18 cellular contexts compared by ENCODE assay signal in the genomic region with DNA sequence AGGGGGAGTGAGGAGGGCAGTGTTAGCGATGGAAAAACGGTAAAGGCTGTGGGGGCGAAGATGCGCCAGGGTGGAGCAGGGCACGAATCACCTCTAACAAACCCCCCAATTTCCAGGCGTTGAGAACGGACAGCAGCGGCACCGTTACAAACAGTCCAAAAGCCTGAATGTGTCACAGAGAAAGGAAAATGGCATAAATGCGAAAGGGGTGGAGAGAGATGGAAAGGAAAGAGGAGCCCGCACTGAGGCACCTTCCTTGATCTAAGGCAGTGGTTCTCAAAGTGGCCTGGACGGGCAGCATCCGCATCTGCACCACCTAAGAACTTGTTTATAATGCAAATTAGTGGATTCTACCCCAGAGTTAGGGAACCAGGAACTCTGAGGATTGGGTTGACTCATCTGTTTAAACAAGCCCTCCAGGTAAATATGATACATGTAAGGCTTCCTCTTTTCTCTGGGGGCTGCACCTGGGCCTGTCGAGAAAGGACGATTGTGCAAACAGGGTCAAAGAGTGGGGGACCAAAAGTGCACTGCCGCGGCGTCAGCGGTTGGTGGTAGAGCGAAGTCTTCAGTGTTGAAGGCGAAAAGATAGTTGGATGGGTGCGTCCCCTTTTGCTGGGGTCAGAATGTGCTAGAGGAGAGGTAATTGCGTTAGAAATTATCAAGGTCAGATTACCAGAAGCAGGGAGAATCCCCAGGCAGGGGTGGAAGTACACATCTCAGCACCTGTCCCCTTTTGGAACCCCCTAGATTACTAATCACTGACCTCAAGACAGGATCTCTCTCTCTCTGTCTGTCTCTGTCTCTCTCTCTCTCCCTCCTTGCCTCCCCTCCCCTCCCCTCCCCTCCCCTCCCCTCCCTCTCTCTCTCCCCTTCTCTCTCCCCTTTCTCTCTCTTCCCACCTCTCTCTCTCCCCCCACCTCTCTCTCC. TPM values are rescaled to one million over a fixed set of nuclear protein-coding genes. Genes with fewer than 3 reads are reported as not detected.
DNase-seq lines count a peak whose midpoint lies in the region; ATAC-seq, FAIRE-seq and TF ChIP-seq lines count a peak whose summit lies in the region.
"Had no signal": no experiment of that assay in that cellular context is flagged by ENCODE, and none has a peak within 500 bp of the region (broad histone marks: within the 10 kb centered on the region; RNA-seq: fewer than 3 reads in every experiment).

No MANE protein-coding gene starts in this region.

- H3K4me3 ChIP-seq in endodermal cell (ENCODE audit: low read length): peak overlapping the region; percentile 81
- peak overlapping the region; percentile 64 for H3K4me3 ChIP-seq in neural progenitor cell

- H3K4me3 Mint-ChIP-seq in endodermal cell (peak overlapping the region; percentile 61), neural progenitor cell (peak overlapping the region; percentile 92)
- H3K4me3 Mint-ChIP-seq: CD8-positive, alpha-beta T cell had no signal

- no peaks in the 10 kb centered on the region for H3K79me2 ChIP-seq in neural progenitor cell (ENCODE audit: low read depth)

- peak overlapping the region; percentile 84 for H2AFZ ChIP-seq in neural progenitor cell (replicated peaks)

- TF ChIP-seq CTCF in endodermal cell (conservative IDR thresholded peaks at IDR 0.05): no peak
- TF ChIP-seq CTCF in neural progenitor cell (IDR thresholded peaks at IDR 0.05): no peak
- no peak for TF ChIP-seq CTCF in D721Med (IDR thresholded peaks at IDR 0.05; ENCODE audit: insufficient read depth, missing control alignments)

- H3K27ac Mint-ChIP-seq in endodermal cell (no peak overlapping the region), neural progenitor cell (no peak overlapping the region)
- H3K27ac Mint-ChIP-seq: CD8-positive, alpha-beta T cell had no signal

- H3K27me3 ChIP-seq in endodermal cell (ENCODE audit: control insufficient read depth, insufficient read depth, low read length, poor library complexity, severe bottlenecking) (peaks cover 38% of the 10 kb centered on the region), neural progenitor cell (peaks cover 86% of the 10 kb centered on the region)

- H4K20me1 ChIP-seq in neural progenitor cell (ENCODE audit: low read depth): no peaks in the 10 kb centered on the region

- peak; percentile 34 for DNase-seq in NCI-H2196 treated with DMSO at 0.1 percent for 48 hours (lab: John Stamatoyannopoulos, UW; ENCODE audit: unreplicated experiment)
- peak; percentile 72 for DNase-seq in endodermal cell
- DNase-seq in neural progenitor cell (ENCODE audit: low spot score): peak; percentile 47
- no peak for DNase-seq in AG08395 (ENCODE audit: low spot score)
- DNase-seq in NCI-H2171 (lab: John Stamatoyannopoulos, UW): no peak
- no peak for DNase-seq in D721Med (ENCODE audit: insufficient read length, low spot score)
- DNase-seq in NCI-H1048 (lab: John Stamatoyannopoulos, UW): no peak
- DNase-seq: activated T-cell treated with anti-CD3 and anti-CD28 coated beads for 4 hours; CD8-positive, alpha-beta T cell; esophagus squamous epithelium; KG1; kidney glomerular epithelial cell; SIG-M5; stimulated activated CD4-positive, alpha-beta T cell treated with anti-CD3 and anti-CD28 coated beads, Interleukin-2, amount 100 ng/mL, for 24 hours; stimulated activated naive CD4-positive, alpha-beta T cell treated with Interleukin-2 at 50 U/mL for 16 hours had no signal

- no peaks in the 10 kb centered on the region for H3K9me3 Mint-ChIP-seq in endodermal cell
- H3K9me3 Mint-ChIP-seq in neural progenitor cell: no peaks in the 10 kb centered on the region
- H3K9me3 Mint-ChIP-seq: CD8-positive, alpha-beta T cell had no signal

- WGBS in endodermal cell (ENCODE audit: insufficient coverage in 1 of 2, insufficient read length in 1 of 2), 2 experiments: 12 to 22% methylated on average over 9 to 18 of the region's 23 CpGs

- H3K4me1 ChIP-seq in endodermal cell (ENCODE audit: control insufficient read depth, insufficient read depth, low read length): no peaks in the 10 kb centered on the region
- peaks cover 35% of the 10 kb centered on the region for H3K4me1 ChIP-seq in neural progenitor cell

- H3K36me3 ChIP-seq in endodermal cell (ENCODE audit: control insufficient read depth, insufficient read depth, low read length): no peaks in the 10 kb centered on the region
- H3K36me3 ChIP-seq in neural progenitor cell: no peaks in the 10 kb centered on the region
- H3K36me3 ChIP-seq: esophagus squamous epithelium had no signal

- H3K27me3 Mint-ChIP-seq in endodermal cell (ENCODE audit: insufficient read depth) (peaks cover 33% of the 10 kb centered on the region), neural progenitor cell (ENCODE audit: insufficient read depth, low read depth) (peaks cover 23% of the 10 kb centered on the region)

- no peak for FAIRE-seq in D721Med (lab: Jason Lieb, UNC)

- no peak overlapping the region for H3K9ac ChIP-seq in endodermal cell (ENCODE audit: extremely low read depth, low read length, poor library complexity, severe bottlenecking)
- H3K9ac ChIP-seq in neural progenitor cell: no peak overlapping the region

- H3K4me2 ChIP-seq in neural progenitor cell: peak overlapping the region; percentile 79

- peaks cover 32% of the 10 kb centered on the region for H3F3A ChIP-seq in neural progenitor cell (ENCODE audit: low read depth)

- H3K4me1 Mint-ChIP-seq in endodermal cell (peaks cover 19% of the 10 kb centered on the region), neural progenitor cell (peaks cover 18% of the 10 kb centered on the region)

- no peak overlapping the region for H3K27ac ChIP-seq in endodermal cell (ENCODE audit: low read depth, low read length)
- H3K27ac ChIP-seq in neural progenitor cell: no peak overlapping the region
- H3K27ac ChIP-seq: esophagus squamous epithelium had no signal

- H3K9me3 ChIP-seq in endodermal cell (ENCODE audit: control insufficient read depth, low read length) (no peaks in the 10 kb centered on the region), neural progenitor cell (ENCODE audit: low read depth) (no peaks in the 10 kb centered on the region)
- H3K9me3 ChIP-seq: esophagus squamous epithelium had no signal

- H3K36me3 Mint-ChIP-seq in endodermal cell (ENCODE audit: low read depth) (no peaks in the 10 kb centered on the region), neural progenitor cell (no peaks in the 10 kb centered on the region)
- H3K36me3 Mint-ChIP-seq: CD8-positive, alpha-beta T cell had no signal

- ATAC-seq in GM18868 (IDR thresholded peaks at IDR 0.05; ENCODE audit: unreplicated experiment): peak; percentile 44
- ATAC-seq: CD8-positive, alpha-beta T cell had no signal

RNA-seq across cellular contexts. Expression of a gene that starts 1.3 kb away (rescaled TPM):
- 1 to 10 TPM; 2.5 to 3.9 TPM for total RNA-seq in endodermal cell
- polyA plus RNA-seq in endodermal cell (2013, experiment 1 of 2): 1.1 TPM
- 1.2 TPM for polyA plus RNA-seq in endodermal cell (2013, experiment 2 of 2)
- 1.9 and 4.6 TPM in 2 replicates for total RNA-seq in neural progenitor cell (ENCODE audit: low replicate concordance)
- total RNA-seq: aorta; CD8-positive, alpha-beta T cell; osteoblast had no signal
- polyA plus RNA-seq: aorta had no signal

Comparison
In these comparisons a context has a peak if more than half of its experiments do, and no peak if none do; other contexts are left out.
1. DNase-seq: peak in NCI-H2196 treated with DMSO at 0.1 percent for 48 hours (single experiment), endodermal cell (single experiment) and neural progenitor cell (single experiment); none in AG08395 (single experiment), NCI-H2171 (single experiment), D721Med (single experiment) and NCI-H1048 (single experiment).